Comparison of ENCODE assay signal across 2 cellular contexts in the genomic region with DNA sequence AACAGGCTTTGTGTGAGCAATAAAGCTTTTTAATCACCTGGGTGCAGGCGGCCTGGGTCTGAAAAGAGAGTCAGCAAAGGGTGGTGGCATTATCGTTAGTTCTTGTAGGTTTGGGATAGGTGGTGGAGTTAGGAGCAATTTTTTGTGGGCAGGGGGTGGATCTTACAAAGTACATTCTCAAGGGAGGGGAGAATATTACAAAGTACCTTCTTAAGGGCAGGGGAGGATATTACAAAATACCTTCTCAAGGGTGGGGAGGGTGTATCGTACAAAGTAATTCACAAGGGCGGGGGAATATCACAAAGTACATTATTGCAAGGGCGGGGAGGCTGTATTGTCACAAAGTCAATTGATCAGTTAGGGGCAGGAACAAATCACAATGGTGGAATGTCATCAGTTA.
TF ChIP-seq lines count a peak whose summit lies in the region.

No MANE protein-coding gene starts in this region.

TF ChIP-seq in HCT116, 20 proteins besides CTCF, POLR2A, EP300 and RAD21:
- peak; percentile 79 for TF ChIP-seq CBX3 (IDR thresholded peaks at IDR 0.05; ENCODE audit: low read depth)

TF ChIP-seq in K562, 482 proteins besides CTCF, POLR2A, EP300 and RAD21:
- TF ChIP-seq CBX5 (IDR thresholded peaks at IDR 0.05; ENCODE audit: borderline replicate concordance, low read depth): peak; percentile 63; the same call in 1 of the 2 replicates
- TF ChIP-seq CBX3 (IDR thresholded peaks at IDR 0.05; ENCODE audit: borderline replicate concordance in 1 of 2, low read length in 2 of 2): peak in 1 of 2 experiments; percentile 52; a peak in 1 of 3 replicates
- TF ChIP-seq, protein P1, sequence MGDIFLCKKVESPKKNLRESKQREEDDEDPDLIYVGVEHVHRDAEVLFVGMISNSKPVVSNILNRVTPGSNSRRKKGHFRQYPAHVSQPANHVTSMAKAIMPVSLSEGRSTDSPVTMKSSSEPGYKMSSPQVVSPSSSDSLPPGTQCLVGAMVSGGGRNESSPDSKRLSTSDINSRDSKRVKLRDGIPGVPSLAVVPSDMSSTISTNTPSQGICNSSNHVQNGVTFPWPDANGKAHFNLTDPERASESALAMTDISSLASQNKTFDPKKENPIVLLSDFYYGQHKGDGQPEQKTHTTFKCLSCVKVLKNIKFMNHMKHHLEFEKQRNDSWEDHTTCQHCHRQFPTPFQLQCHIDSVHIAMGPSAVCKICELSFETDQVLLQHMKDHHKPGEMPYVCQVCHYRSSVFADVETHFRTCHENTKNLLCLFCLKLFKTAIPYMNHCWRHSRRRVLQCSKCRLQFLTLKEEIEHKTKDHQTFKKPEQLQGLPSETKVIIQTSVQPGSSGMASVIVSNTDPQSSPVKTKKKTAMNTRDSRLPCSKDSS (IDR thresholded peaks at IDR 0.05; ENCODE audit: low read depth, partially characterized antibody): peak; percentile 23
- peak in 1 of 2 experiments; percentile 33; a peak in 1 of 4 replicates for TF ChIP-seq TRIM24 (IDR thresholded peaks at IDR 0.05)
- peak; percentile 99 for TF ChIP-seq ZNF57 (CRISPR knock-in tag; IDR thresholded peaks at IDR 0.05)
TF ChIP-seq in K562: peak in this region for 5; not testable (repeated sequence) for 477.
